Comparison of ENCODE assay signal across 1 cellular context in genomic region chr22:42079319-42080251, GRCh38.
TF ChIP-seq lines count a peak whose summit lies in the region.

Gene SMDT1 (plus strand): TSS chr22:42079700. CDS start chr22:42079769, 69 bp downstream.

TF ChIP-seq in GM12878, 131 proteins besides CTCF, POLR2A, EP300 and RAD21 (continued from another document and continues in another):
- TF ChIP-seq REST (IDR thresholded peaks at IDR 0.05; ENCODE audit: low read depth, low read length) = peak; percentile 34; the same call in 1 of the 2 replicates
- TF ChIP-seq ZBTB11 (CRISPR knock-in tag; IDR thresholded peaks at IDR 0.05) = no peak
- peak; percentile 42 for TF ChIP-seq USF1 (IDR thresholded peaks at IDR 0.05; ENCODE audit: borderline replicate concordance, extremely low read length, insufficient read depth, low read depth, low read length)
- TF ChIP-seq, protein P1, sequence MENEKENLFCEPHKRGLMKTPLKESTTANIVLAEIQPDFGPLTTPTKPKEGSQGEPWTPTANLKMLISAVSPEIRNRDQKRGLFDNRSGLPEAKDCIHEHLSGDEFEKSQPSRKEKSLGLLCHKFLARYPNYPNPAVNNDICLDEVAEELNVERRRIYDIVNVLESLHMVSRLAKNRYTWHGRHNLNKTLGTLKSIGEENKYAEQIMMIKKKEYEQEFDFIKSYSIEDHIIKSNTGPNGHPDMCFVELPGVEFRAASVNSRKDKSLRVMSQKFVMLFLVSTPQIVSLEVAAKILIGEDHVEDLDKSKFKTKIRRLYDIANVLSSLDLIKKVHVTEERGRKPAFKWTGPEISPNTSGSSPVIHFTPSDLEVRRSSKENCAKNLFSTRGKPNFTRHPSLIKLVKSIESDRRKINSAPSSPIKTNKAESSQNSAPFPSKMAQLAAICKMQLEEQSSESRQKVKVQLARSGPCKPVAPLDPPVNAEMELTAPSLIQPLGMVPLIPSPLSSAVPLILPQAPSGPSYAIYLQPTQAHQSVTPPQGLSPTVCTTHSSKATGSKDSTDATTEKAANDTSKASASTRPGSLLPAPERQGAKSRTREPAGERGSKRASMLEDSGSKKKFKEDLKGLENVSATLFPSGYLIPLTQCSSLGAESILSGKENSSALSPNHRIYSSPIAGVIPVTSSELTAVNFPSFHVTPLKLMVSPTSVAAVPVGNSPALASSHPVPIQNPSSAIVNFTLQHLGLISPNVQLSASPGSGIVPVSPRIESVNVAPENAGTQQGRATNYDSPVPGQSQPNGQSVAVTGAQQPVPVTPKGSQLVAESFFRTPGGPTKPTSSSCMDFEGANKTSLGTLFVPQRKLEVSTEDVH (IDR thresholded peaks at IDR 0.05; ENCODE audit: low read depth, partially characterized antibody) = no peak
- 0 out of 2 replicates have a peak, but pooled peaks have one; percentile 29 for TF ChIP-seq PAX5 (IDR thresholded peaks at IDR 0.05; ENCODE audit: borderline replicate concordance, low read depth, low read length)
- 0 out of 2 replicates have a peak, but pooled peaks have one; percentile 63 for TF ChIP-seq ESRRA (IDR thresholded peaks at IDR 0.05; ENCODE audit: low read length)
- peak; percentile 43 for TF ChIP-seq GATAD2B (conservative IDR thresholded peaks at IDR 0.05; ENCODE audit: low read depth)
- no peak for TF ChIP-seq JUNB (IDR thresholded peaks at IDR 0.05)
- no peak for TF ChIP-seq CEBPB (IDR thresholded peaks at IDR 0.05; ENCODE audit: borderline replicate concordance in 1 of 2, low read depth in 2 of 2, low read length in 2 of 2)
- no peak for TF ChIP-seq RCOR1 (conservative IDR thresholded peaks at IDR 0.05; ENCODE audit: low read depth, low read length)
- no peak for TF ChIP-seq SREBF2 (IDR thresholded peaks at IDR 0.05; ENCODE audit: low read length)
- TF ChIP-seq, protein P2, sequence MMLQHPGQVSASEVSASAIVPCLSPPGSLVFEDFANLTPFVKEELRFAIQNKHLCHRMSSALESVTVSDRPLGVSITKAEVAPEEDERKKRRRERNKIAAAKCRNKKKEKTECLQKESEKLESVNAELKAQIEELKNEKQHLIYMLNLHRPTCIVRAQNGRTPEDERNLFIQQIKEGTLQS (IDR thresholded peaks at IDR 0.05; ENCODE audit: borderline replicate concordance, extremely low read depth, low read depth, low read length) = no peak
- TF ChIP-seq ZBTB40 (IDR thresholded peaks at IDR 0.05; ENCODE audit: borderline replicate concordance) = 0 out of 2 replicates have a peak, but pooled peaks have one; percentile 12
- TF ChIP-seq TARDBP (IDR thresholded peaks at IDR 0.05; ENCODE audit: borderline replicate concordance) = 0 out of 2 replicates have a peak, but pooled peaks have one; percentile 46
- TF ChIP-seq BMI1 (IDR thresholded peaks at IDR 0.05; ENCODE audit: borderline replicate concordance) = no peak
- TF ChIP-seq ZNF384 (IDR thresholded peaks at IDR 0.05; ENCODE audit: borderline replicate concordance, low read depth, low read length) = no peak
- no peak for TF ChIP-seq IRF4 (IDR thresholded peaks at IDR 0.05; ENCODE audit: low read depth, low read length)
- TF ChIP-seq NFYA (IDR thresholded peaks at IDR 0.05; ENCODE audit: borderline replicate concordance, low read depth, low read length) = peak; percentile 74; the same call in 1 of the 2 replicates
- TF ChIP-seq FOS (IDR thresholded peaks at IDR 0.05; ENCODE audit: borderline replicate concordance, extremely low read depth, insufficient read length) = peak; percentile 73
- peak; percentile 90 for TF ChIP-seq PML (IDR thresholded peaks at IDR 0.05; ENCODE audit: low read length)
- TF ChIP-seq IKZF1 (conservative IDR thresholded peaks at IDR 0.05) = peak; percentile 82
- peak; percentile 49; the same call in 1 of the 2 replicates for TF ChIP-seq ZNF207 (IDR thresholded peaks at IDR 0.05; ENCODE audit: borderline replicate concordance)
- TF ChIP-seq, protein P3, sequence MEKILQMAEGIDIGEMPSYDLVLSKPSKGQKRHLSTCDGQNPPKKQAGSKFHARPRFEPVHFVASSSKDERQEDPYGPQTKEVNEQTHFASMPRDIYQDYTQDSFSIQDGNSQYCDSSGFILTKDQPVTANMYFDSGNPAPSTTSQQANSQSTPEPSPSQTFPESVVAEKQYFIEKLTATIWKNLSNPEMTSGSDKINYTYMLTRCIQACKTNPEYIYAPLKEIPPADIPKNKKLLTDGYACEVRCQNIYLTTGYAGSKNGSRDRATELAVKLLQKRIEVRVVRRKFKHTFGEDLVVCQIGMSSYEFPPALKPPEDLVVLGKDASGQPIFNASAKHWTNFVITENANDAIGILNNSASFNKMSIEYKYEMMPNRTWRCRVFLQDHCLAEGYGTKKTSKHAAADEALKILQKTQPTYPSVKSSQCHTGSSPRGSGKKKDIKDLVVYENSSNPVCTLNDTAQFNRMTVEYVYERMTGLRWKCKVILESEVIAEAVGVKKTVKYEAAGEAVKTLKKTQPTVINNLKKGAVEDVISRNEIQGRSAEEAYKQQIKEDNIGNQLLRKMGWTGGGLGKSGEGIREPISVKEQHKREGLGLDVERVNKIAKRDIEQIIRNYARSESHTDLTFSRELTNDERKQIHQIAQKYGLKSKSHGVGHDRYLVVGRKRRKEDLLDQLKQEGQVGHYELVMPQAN (conservative IDR thresholded peaks at IDR 0.05) = no peak; the same call in 1 of the 2 replicates
- TF ChIP-seq TCF12 (IDR thresholded peaks at IDR 0.05; ENCODE audit: low read depth, low read length) = no peak
- no peak for TF ChIP-seq E4F1 (IDR thresholded peaks at IDR 0.05; ENCODE audit: borderline replicate concordance, partially characterized antibody)
- TF ChIP-seq ZBTB4 (CRISPR knock-in tag; IDR thresholded peaks at IDR 0.05) = 0 out of 2 replicates have a peak, but pooled peaks have one; percentile 70
